In the genomic region with DNA sequence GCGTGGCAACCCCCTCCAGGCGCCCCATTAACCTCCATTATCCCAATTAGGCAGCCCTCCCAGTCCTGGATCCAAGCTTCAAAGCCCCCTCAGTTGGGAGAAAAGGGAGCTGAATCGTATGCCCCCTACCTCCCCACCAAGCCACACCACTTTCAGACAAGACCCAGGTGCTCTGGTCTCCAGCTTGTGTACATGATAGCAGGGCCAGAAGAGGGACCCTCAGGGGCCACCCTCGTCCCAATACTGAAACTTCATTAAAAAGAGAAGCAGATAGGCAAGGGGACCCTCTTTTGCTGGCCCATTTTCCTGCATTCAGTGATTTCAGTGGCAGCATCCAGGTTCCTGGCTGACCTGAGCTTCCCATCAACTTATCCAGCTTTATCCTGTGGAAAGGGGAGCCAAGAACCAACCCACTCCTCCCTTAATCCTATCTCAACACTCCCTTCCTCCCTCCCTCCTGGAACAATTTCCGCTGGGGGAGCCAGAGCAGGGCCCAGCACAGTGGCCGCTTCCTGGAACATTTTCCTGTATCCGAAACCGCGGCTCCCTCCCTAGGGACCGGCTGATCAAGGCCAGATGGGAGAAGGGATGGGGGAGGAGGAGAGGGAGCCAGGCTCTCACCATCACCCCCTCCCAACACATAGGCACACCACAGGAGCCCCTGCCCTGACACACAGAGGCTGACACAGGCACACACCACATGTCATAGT, we compare ENCODE assay signal across 1 cellular context.
TF ChIP-seq lines count a peak whose summit lies in the region.

No MANE protein-coding gene starts in this region.

TF ChIP-seq in GM23338, 12 proteins besides CTCF, POLR2A, EP300 and RAD21:
- TF ChIP-seq, protein P1, sequence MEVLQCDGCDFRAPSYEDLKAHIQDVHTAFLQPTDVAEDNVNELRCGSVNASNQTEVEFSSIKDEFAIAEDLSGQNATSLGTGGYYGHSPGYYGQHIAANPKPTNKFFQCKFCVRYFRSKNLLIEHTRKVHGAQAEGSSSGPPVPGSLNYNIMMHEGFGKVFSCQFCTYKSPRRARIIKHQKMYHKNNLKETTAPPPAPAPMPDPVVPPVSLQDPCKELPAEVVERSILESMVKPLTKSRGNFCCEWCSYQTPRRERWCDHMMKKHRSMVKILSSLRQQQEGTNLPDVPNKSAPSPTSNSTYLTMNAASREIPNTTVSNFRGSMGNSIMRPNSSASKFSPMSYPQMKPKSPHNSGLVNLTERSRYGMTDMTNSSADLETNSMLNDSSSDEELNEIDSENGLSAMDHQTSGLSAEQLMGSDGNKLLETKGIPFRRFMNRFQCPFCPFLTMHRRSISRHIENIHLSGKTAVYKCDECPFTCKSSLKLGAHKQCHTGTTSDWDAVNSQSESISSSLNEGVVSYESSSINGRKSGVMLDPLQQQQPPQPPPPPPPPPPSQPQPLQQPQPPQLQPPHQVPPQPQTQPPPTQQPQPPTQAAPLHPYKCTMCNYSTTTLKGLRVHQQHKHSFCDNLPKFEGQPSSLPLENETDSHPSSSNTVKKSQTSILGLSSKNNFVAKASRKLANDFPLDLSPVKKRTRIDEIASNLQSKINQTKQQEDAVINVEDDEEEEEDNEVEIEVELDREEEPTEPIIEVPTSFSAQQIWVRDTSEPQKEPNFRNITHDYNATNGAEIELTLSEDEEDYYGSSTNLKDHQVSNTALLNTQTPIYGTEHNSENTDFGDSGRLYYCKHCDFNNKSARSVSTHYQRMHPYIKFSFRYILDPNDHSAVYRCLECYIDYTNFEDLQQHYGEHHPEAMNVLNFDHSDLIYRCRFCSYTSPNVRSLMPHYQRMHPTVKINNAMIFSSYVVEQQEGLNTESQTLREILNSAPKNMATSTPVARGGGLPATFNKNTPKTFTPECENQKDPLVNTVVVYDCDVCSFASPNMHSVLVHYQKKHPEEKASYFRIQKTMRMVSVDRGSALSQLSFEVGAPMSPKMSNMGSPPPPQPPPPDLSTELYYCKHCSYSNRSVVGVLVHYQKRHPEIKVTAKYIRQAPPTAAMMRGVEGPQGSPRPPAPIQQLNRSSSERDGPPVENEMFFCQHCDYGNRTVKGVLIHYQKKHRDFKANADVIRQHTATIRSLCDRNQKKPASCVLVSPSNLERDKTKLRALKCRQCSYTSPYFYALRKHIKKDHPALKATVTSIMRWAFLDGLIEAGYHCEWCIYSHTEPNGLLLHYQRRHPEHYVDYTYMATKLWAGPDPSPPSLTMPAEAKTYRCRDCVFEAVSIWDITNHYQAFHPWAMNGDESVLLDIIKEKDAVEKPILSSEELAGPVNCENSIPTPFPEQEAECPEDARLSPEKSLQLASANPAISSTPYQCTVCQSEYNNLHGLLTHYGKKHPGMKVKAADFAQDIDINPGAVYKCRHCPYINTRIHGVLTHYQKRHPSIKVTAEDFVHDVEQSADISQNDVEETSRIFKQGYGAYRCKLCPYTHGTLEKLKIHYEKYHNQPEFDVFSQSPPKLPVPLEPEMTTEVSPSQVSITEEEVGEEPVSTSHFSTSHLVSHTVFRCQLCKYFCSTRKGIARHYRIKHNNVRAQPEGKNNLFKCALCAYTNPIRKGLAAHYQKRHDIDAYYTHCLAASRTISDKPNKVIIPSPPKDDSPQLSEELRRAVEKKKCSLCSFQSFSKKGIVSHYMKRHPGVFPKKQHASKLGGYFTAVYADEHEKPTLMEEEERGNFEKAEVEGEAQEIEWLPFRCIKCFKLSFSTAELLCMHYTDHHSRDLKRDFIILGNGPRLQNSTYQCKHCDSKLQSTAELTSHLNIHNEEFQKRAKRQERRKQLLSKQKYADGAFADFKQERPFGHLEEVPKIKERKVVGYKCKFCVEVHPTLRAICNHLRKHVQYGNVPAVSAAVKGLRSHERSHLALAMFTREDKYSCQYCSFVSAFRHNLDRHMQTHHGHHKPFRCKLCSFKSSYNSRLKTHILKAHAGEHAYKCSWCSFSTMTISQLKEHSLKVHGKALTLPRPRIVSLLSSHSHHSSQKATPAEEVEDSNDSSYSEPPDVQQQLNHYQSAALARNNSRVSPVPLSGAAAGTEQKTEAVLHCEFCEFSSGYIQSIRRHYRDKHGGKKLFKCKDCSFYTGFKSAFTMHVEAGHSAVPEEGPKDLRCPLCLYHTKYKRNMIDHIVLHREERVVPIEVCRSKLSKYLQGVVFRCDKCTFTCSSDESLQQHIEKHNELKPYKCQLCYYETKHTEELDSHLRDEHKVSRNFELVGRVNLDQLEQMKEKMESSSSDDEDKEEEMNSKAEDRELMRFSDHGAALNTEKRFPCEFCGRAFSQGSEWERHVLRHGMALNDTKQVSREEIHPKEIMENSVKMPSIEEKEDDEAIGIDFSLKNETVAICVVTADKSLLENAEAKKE (CRISPR knock-in tag; IDR thresholded peaks at IDR 0.05) = no peak
- TF ChIP-seq ZNF331 (CRISPR knock-in tag; IDR thresholded peaks at IDR 0.05; ENCODE audit: low read depth) = no peak
- TF ChIP-seq STAT1 (IDR thresholded peaks at IDR 0.05; ENCODE audit: unreplicated experiment) = no peak
- no peak for TF ChIP-seq NANOG (IDR thresholded peaks at IDR 0.05; ENCODE audit: borderline replicate concordance)
- TF ChIP-seq, protein P2, sequence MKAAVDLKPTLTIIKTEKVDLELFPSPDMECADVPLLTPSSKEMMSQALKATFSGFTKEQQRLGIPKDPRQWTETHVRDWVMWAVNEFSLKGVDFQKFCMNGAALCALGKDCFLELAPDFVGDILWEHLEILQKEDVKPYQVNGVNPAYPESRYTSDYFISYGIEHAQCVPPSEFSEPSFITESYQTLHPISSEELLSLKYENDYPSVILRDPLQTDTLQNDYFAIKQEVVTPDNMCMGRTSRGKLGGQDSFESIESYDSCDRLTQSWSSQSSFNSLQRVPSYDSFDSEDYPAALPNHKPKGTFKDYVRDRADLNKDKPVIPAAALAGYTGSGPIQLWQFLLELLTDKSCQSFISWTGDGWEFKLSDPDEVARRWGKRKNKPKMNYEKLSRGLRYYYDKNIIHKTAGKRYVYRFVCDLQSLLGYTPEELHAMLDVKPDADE (IDR thresholded peaks at IDR 0.05) = no peak
- TF ChIP-seq JUNB (IDR thresholded peaks at IDR 0.05; ENCODE audit: unreplicated experiment) = no peak
- no peak for TF ChIP-seq ZNF114 (CRISPR knock-in tag; IDR thresholded peaks at IDR 0.05)
- TF ChIP-seq, protein P3, sequence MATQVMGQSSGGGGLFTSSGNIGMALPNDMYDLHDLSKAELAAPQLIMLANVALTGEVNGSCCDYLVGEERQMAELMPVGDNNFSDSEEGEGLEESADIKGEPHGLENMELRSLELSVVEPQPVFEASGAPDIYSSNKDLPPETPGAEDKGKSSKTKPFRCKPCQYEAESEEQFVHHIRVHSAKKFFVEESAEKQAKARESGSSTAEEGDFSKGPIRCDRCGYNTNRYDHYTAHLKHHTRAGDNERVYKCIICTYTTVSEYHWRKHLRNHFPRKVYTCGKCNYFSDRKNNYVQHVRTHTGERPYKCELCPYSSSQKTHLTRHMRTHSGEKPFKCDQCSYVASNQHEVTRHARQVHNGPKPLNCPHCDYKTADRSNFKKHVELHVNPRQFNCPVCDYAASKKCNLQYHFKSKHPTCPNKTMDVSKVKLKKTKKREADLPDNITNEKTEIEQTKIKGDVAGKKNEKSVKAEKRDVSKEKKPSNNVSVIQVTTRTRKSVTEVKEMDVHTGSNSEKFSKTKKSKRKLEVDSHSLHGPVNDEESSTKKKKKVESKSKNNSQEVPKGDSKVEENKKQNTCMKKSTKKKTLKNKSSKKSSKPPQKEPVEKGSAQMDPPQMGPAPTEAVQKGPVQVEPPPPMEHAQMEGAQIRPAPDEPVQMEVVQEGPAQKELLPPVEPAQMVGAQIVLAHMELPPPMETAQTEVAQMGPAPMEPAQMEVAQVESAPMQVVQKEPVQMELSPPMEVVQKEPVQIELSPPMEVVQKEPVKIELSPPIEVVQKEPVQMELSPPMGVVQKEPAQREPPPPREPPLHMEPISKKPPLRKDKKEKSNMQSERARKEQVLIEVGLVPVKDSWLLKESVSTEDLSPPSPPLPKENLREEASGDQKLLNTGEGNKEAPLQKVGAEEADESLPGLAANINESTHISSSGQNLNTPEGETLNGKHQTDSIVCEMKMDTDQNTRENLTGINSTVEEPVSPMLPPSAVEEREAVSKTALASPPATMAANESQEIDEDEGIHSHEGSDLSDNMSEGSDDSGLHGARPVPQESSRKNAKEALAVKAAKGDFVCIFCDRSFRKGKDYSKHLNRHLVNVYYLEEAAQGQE (IDR thresholded peaks at IDR 0.05; ENCODE audit: unreplicated experiment) = no peak
